ENCODE assay signal across 8 cellular contexts in the genomic region with DNA sequence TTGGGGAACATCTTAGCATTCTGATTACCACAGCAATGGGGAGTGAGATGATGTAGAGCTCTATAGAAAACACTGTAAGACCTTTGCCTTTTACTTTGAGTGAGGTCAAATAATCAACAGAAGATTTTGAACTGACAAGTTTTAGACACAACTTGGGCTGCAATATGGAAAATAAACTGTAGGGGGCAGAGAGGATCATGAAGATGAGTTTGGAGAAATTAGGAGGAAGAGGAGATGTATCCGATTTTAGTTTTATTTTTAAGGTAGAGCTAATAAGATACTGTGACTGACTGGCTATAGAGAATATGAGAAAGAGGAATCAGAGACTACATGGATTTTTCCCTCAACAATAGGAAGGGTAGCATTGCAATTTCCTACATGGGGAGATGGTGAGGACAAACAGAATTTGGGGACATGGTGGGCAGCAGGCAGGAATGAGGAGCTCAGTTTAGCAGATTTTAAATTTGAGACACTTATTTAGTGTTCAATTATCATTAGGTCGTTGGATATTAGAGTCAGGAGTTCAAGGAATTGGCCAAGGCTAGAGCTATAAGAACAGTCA.
DNase-seq lines count a peak whose midpoint lies in the region; ATAC-seq and TF ChIP-seq lines count a peak whose summit lies in the region.

No MANE protein-coding gene starts in this region.

- TF ChIP-seq POLR2A in thyroid gland (IDR thresholded peaks at IDR 0.05): no peak

- H3K4me1 ChIP-seq in fibroblast of lung (ENCODE audit: control insufficient read depth, extremely low read depth, insufficient read depth, low read length) (no peaks in the 10 kb centered on the region), thyroid gland (no peaks in the 10 kb centered on the region)

- intact Hi-C loops in thyroid gland (cut with DNase I): no loop called here

- no peaks in the 10 kb centered on the region for H3K36me3 ChIP-seq in fibroblast of lung (ENCODE audit: control insufficient read depth, insufficient read depth, low read length)
- no peaks in the 10 kb centered on the region for H3K36me3 ChIP-seq in thyroid gland

- H3K9ac ChIP-seq in fibroblast of lung (ENCODE audit: insufficient read depth, low read length): no peak overlapping the region

- peaks cover 0 to 6% of the 10 kb centered on the region in 2 donors for H3K36me3 Mint-ChIP-seq in activated naive CD4-positive, alpha-beta T cell treated with anti-CD3 and anti-CD28 coated beads, Interleukin-2, amount 50 U/mL, for 72 hours
- H3K36me3 Mint-ChIP-seq in activated naive CD8-positive, alpha-beta T cell treated with anti-CD3 and anti-CD28 coated beads for 36 hours: peaks cover 16% of the 10 kb centered on the region

- H4K20me1 ChIP-seq in fibroblast of lung (ENCODE audit: control insufficient read depth, extremely low read depth, insufficient read depth, low read length): no peaks in the 10 kb centered on the region

- 13 to 21% methylated on average over 2 of the region's 2 CpGs for WGBS in thyroid gland, 2 donors

- no peaks in the 10 kb centered on the region for H3K27me3 ChIP-seq in fibroblast of lung (ENCODE audit: control insufficient read depth, insufficient read depth, low read length)
- H3K27me3 ChIP-seq in thyroid gland: no peaks in the 10 kb centered on the region

- H3K9me3 ChIP-seq in fibroblast of lung (ENCODE audit: control insufficient read depth, insufficient read depth, low read depth, low read length) (no peaks in the 10 kb centered on the region), thyroid gland (no peaks in the 10 kb centered on the region)

- H2AFZ ChIP-seq in fibroblast of lung (ENCODE audit: low read length): no peak overlapping the region

- no peak overlapping the region for H3K4me3 ChIP-seq in fibroblast of lung (replicated peaks in 1 of 4; ENCODE audit: control extremely low read depth in 1 of 4, insufficient read depth in 1 of 4, low read depth in 3 of 4, low read length in 4 of 4)
- no peak overlapping the region for H3K4me3 ChIP-seq in thyroid gland (replicated peaks in 1 of 3)

- no peaks in the 10 kb centered on the region for H3K27me3 Mint-ChIP-seq in activated naive CD8-positive, alpha-beta T cell treated with anti-CD3 and anti-CD28 coated beads for 36 hours

- peaks cover 12% of the 10 kb centered on the region for H3K4me1 Mint-ChIP-seq in activated naive CD8-positive, alpha-beta T cell treated with anti-CD3 and anti-CD28 coated beads for 36 hours

- H3K4me2 ChIP-seq in fibroblast of lung (ENCODE audit: extremely low read depth, insufficient read depth, low read length): no peak overlapping the region

- no peak overlapping the region for H3K27ac Mint-ChIP-seq in activated naive CD4-positive, alpha-beta T cell treated with anti-CD3 and anti-CD28 coated beads, Interleukin-2, amount 50 U/mL, for 72 hours
- H3K27ac Mint-ChIP-seq in activated naive CD8-positive, alpha-beta T cell treated with anti-CD3 and anti-CD28 coated beads for 36 hours: no peak overlapping the region

- ATAC-seq in activated naive CD4-positive, alpha-beta T cell treated with anti-CD3 and anti-CD28 coated beads, Interleukin-2, amount 50 U/mL, for 72 hours: peak; percentile 19 to 22
- ATAC-seq in GM19395 (IDR thresholded peaks at IDR 0.05; ENCODE audit: unreplicated experiment): no peak

- TF ChIP-seq CTCF in fibroblast of lung (conservative IDR thresholded peaks at IDR 0.05 in 1 of 2, IDR thresholded peaks at IDR 0.05 in 1 of 2; ENCODE audit: low read depth in 1 of 2, low read length in 2 of 2): peak; percentile 24 to 54
- TF ChIP-seq CTCF in thyroid gland (IDR thresholded peaks at IDR 0.05): peak in 5 of 6 experiments; percentile 21 to 78 (median 60)

- no peak overlapping the region for H3K4me3 Mint-ChIP-seq in activated naive CD8-positive, alpha-beta T cell treated with anti-CD3 and anti-CD28 coated beads for 36 hours

- H3K27ac ChIP-seq in fibroblast of lung (ENCODE audit: insufficient read depth, low read length): no peak overlapping the region
- no peak overlapping the region for H3K27ac ChIP-seq in thyroid gland

- no peaks in the 10 kb centered on the region for H3K79me2 ChIP-seq in fibroblast of lung (ENCODE audit: control insufficient read depth, insufficient read depth, low read length)

- peak in 1 of 2 donors; percentile 62 for DNase-seq in activated naive CD4-positive, alpha-beta T cell treated with anti-CD3 and anti-CD28 coated beads, Interleukin-2, amount 50 U/mL, for 72 hours (ENCODE audit: low spot score in 2 of 2)
- DNase-seq in activated naive CD4-positive, alpha-beta T cell treated with anti-CD3 and anti-CD28 coated beads, Interleukin-2, amount 50 U/mL, for 16 hours: no peak
- DNase-seq in NAMALWA (ENCODE audit: low spot score) (peak; percentile 43), fibroblast of lung (ENCODE audit: low read depth in 2 of 2) (peak in 1 of 2 donors; percentile 39), thyroid gland (peak in 1 of 2 donors; percentile 4), NCI-H446 treated with DMSO at 0.1 percent for 48 hours (lab: John Stamatoyannopoulos, UW) (no peak)
- no peak for DNase-seq in activated naive CD8-positive, alpha-beta T cell treated with anti-CD3 and anti-CD28 coated beads for 36 hours

- no peaks in the 10 kb centered on the region for H3K9me3 Mint-ChIP-seq in activated naive CD4-positive, alpha-beta T cell treated with anti-CD3 and anti-CD28 coated beads, Interleukin-2, amount 50 U/mL, for 72 hours
- no peaks in the 10 kb centered on the region for H3K9me3 Mint-ChIP-seq in activated naive CD8-positive, alpha-beta T cell treated with anti-CD3 and anti-CD28 coated beads for 36 hours
